ENCODE assay signal across 8 cellular contexts in genomic region chr9:109118802-109119438, GRCh38. TPM values are rescaled to one million over a fixed set of nuclear protein-coding genes. Genes with fewer than 3 reads are reported as not detected.
A peak's percentile ranks its signal among the peaks of the same experiment; 100 is the strongest.
DNase-seq lines count a peak whose midpoint lies in the region; ATAC-seq and TF ChIP-seq lines count a peak whose summit lies in the region.

No MANE protein-coding gene starts in this region.

- peak overlapping the region; percentile 75 for H3K4me3 ChIP-seq in fibroblast of villous mesenchyme (ENCODE audit: low read depth, low read length)

- DNase-seq in activated CD4-positive, alpha-beta T cell treated with anti-CD3 and anti-CD28 coated beads for 4 hours: peak; percentile 20 to 44
- no peak for DNase-seq in activated CD4-positive, alpha-beta T cell treated with anti-CD3 and anti-CD28 coated beads for 1 hour
- DNase-seq in fibroblast of villous mesenchyme (ENCODE audit: low read depth) (peak; percentile 25), omental fat pad (ENCODE audit: low spot score) (no peak), middle frontal gyrus (ENCODE audit: extremely low spot score, low spot score) (no peak), SK-N-DZ (ENCODE audit: low spot score) (no peak), NCI-H226 (no peak)

- H3K27ac ChIP-seq in VCaP: peak overlapping the region; percentile 97

- peak; percentile 4 for ATAC-seq in omental fat pad (ENCODE audit: low FRiP score)

- TF ChIP-seq CTCF in VCaP (conservative IDR thresholded peaks at IDR 0.05): no peak
- TF ChIP-seq CTCF in fibroblast of villous mesenchyme (IDR thresholded peaks at IDR 0.05; ENCODE audit: insufficient read depth, low read depth, low read length): no peak
- no peak for TF ChIP-seq CTCF in omental fat pad (IDR thresholded peaks at IDR 0.05)

RNA-seq across cellular contexts. Expression of gene TMEM245, which starts 0.8 kb away (rescaled TPM):
- 54.4 and 86.8 TPM in 2 replicates for total RNA-seq in fibroblast of villous mesenchyme
- 10 to 100 TPM; 64.8 to 91.5 (median 76.5) TPM for total RNA-seq in omental fat pad
- 22.6 and 28.3 TPM in 2 replicates for polyA plus RNA-seq in SK-N-DZ (2014; cell fraction: cytosol; rRNA removed)
- polyA plus RNA-seq in SK-N-DZ (2014; cell fraction: nucleus; rRNA removed): 12.7 and 15.2 TPM in 2 replicates

RNA-seq across cellular contexts. Expression of gene FRRS1L, which starts 48.1 kb away (rescaled TPM):
- total RNA-seq in fibroblast of villous mesenchyme (under 0.01 TPM in 1 of 2 replicates, not detected in the other), omental fat pad (under 1 TPM in 3 of 4 donors, not detected in 1; 0.06 to 0.24 (median 0.16) TPM)
- polyA plus RNA-seq in SK-N-DZ (2014; cell fraction: cytosol; rRNA removed): 0.24 and 0.45 TPM in 2 replicates
- polyA plus RNA-seq in SK-N-DZ (2014; cell fraction: nucleus; rRNA removed): 0.18 and 0.20 TPM in 2 replicates

Comparison
In these comparisons a context has a peak if more than half of its experiments do, and no peak if none do; other contexts are left out.
1. DNase-seq: peak in activated CD4-positive, alpha-beta T cell treated with anti-CD3 and anti-CD28 coated beads for 4 hours (2 of 2) and fibroblast of villous mesenchyme (single experiment); none in activated CD4-positive, alpha-beta T cell treated with anti-CD3 and anti-CD28 coated beads for 1 hour (single experiment), omental fat pad (single experiment), middle frontal gyrus (single experiment), SK-N-DZ (single experiment) and NCI-H226 (single experiment).